ENCODE assay signal across 11 cellular contexts in genomic region chr21:44354775-44355771, GRCh38. TPM values are rescaled to one million over a fixed set of nuclear protein-coding genes. Genes with fewer than 3 reads are reported as not detected.
DNase-seq lines count a peak whose midpoint lies in the region; ATAC-seq, FAIRE-seq and TF ChIP-seq lines count a peak whose summit lies in the region.
"Had no signal": no experiment of that assay in that cellular context is flagged by ENCODE, and none has a peak within 500 bp of the region (broad histone marks: within the 10 kb centered on the region; RNA-seq: fewer than 3 reads in every experiment).

No MANE protein-coding gene starts in this region.

- WGBS in H9 (ENCODE audit: extremely low coverage, insufficient read length, low lambda C conversion rate) = no CpG with 5 or more reads among the region's 24 CpGs

- H4K20me1 ChIP-seq in H9 (ENCODE audit: control insufficient read depth, insufficient read depth, insufficient read length) = no peaks in the 10 kb centered on the region

- CTCF ChIA-PET in CD8-positive, alpha-beta T cell (lab: Charles Lee) = no interaction called here
- CTCF ChIA-PET in activated CD4-positive, alpha-beta memory T cell treated with anti-CD3 and anti-CD28 coated beads for 36 hours (lab: Charles Lee) = interaction anchor here (1.5 to 1.7 kb wide), 2 partner anchors 57 to 125 kb away, joined by 4 to 5 read pairs; no protein-coding TSS in a partner anchor
- CTCF ChIA-PET in naive thymus-derived CD4-positive, alpha-beta T cell (lab: Charles Lee) = interaction anchor here (1.5 kb wide), 1 partner anchor 13 kb away, joined by 4 read pairs; no protein-coding TSS in a partner anchor

- no peak for DNase-seq in CD8-positive, alpha-beta T cell
- DNase-seq in H9 (no peak), iPS-NIHi7 (ENCODE audit: extremely low spot score) (no peak), dermis blood vessel endothelial cell (no peak), D721Med (ENCODE audit: insufficient read length, low spot score) (no peak)
- DNase-seq in activated CD4-positive, alpha-beta memory T cell treated with anti-CD3 and anti-CD28 coated beads for 36 hours = peak; percentile 36
- peak in 2 of 9 donors; percentile 18 to 40 for DNase-seq in naive thymus-derived CD4-positive, alpha-beta T cell
- no peak for DNase-seq in stimulated activated CD8-positive, alpha-beta memory T cell treated with anti-CD3 and anti-CD28 coated beads, Interleukin-4, amount 100 ng/mL, for 48 hours
- DNase-seq: DMS53, RPMI8226 had no signal

- H3K9ac ChIP-seq in H9 (ENCODE audit: extremely low read depth, insufficient read length, low read length) = no peak overlapping the region

- no peak overlapping the region for H2BK120ac ChIP-seq in H9 (ENCODE audit: low read depth, low read length, poor library complexity, severe bottlenecking)

- peak; percentile 37 for ATAC-seq in CD8-positive, alpha-beta T cell
- ATAC-seq in naive thymus-derived CD4-positive, alpha-beta T cell = no peak

- no peak for FAIRE-seq in D721Med (lab: Jason Lieb, UNC)
- FAIRE-seq: H54 had no signal

- H4K91ac ChIP-seq in H9 (ENCODE audit: insufficient read length, low read depth, low read length) = no peak overlapping the region

- peak overlapping the region; percentile 76 for H3K27ac Mint-ChIP-seq in CD8-positive, alpha-beta T cell
- H3K27ac Mint-ChIP-seq in H9 = no peak overlapping the region; a peak in 1 of 7 replicates
- no peak overlapping the region for H3K27ac Mint-ChIP-seq in activated CD4-positive, alpha-beta memory T cell treated with anti-CD3 and anti-CD28 coated beads for 36 hours
- H3K27ac Mint-ChIP-seq in naive thymus-derived CD4-positive, alpha-beta T cell = peak overlapping the region; percentile 38 to 89 (median 63)

- no peak overlapping the region for H2AK5ac ChIP-seq in H9 (ENCODE audit: insufficient read length, low read length)

- no peak overlapping the region for H3K27ac ChIP-seq in CD8-positive, alpha-beta T cell (ENCODE audit: low read depth, low read length)
- no peak overlapping the region for H3K27ac ChIP-seq in H9 (ENCODE audit: insufficient read length, low read depth, low read length)
- H3K27ac ChIP-seq in naive thymus-derived CD4-positive, alpha-beta T cell (ENCODE audit: low read depth, low read length) = no peak overlapping the region

- no peaks in the 10 kb centered on the region for H3K9me3 Mint-ChIP-seq in CD8-positive, alpha-beta T cell
- peaks cover 0 to 9% of the 10 kb centered on the region in 2 experiments; a peak in 3 of 5 replicates for H3K9me3 Mint-ChIP-seq in H9
- no peaks in the 10 kb centered on the region for H3K9me3 Mint-ChIP-seq in activated CD4-positive, alpha-beta memory T cell treated with anti-CD3 and anti-CD28 coated beads for 36 hours
- peaks cover 0 to 2% (median 0%) of the 10 kb centered on the region in 11 donors for H3K9me3 Mint-ChIP-seq in naive thymus-derived CD4-positive, alpha-beta T cell

- peaks cover 2% of the 10 kb centered on the region for H3K27me3 Mint-ChIP-seq in CD8-positive, alpha-beta T cell (ENCODE audit: low read depth)
- peaks cover 7% of the 10 kb centered on the region for H3K27me3 Mint-ChIP-seq in H9 (ENCODE audit: low read depth)
- peaks cover 6% of the 10 kb centered on the region for H3K27me3 Mint-ChIP-seq in activated CD4-positive, alpha-beta memory T cell treated with anti-CD3 and anti-CD28 coated beads for 36 hours
- H3K27me3 Mint-ChIP-seq in naive thymus-derived CD4-positive, alpha-beta T cell = peaks cover 0 to 9% (median 0%) of the 10 kb centered on the region in 5 donors

- H2BK12ac ChIP-seq in H9 (ENCODE audit: insufficient read length, low read depth, low read length) = no peak overlapping the region

- no peaks in the 10 kb centered on the region for H3K36me3 ChIP-seq in CD8-positive, alpha-beta T cell (ENCODE audit: insufficient read depth, low read length)
- H3K36me3 ChIP-seq in naive thymus-derived CD4-positive, alpha-beta T cell (ENCODE audit: control insufficient read depth in 2 of 3, insufficient read depth in 3 of 3, low read length in 3 of 3) = no peaks in the 10 kb centered on the region

- H3K4me3 Mint-ChIP-seq in CD8-positive, alpha-beta T cell = peak overlapping the region; percentile 83
- H3K4me3 Mint-ChIP-seq in H9 = no peak overlapping the region
- H3K4me3 Mint-ChIP-seq in activated CD4-positive, alpha-beta memory T cell treated with anti-CD3 and anti-CD28 coated beads for 36 hours = no peak overlapping the region
- H3K4me3 Mint-ChIP-seq in naive thymus-derived CD4-positive, alpha-beta T cell = peak overlapping the region; percentile 73 to 90 (median 84)

- intact Hi-C loops in CD8-positive, alpha-beta T cell (cut with DNase I, micrococcal nuclease) = no loop called here
- intact Hi-C loops in activated CD4-positive, alpha-beta memory T cell treated with anti-CD3 and anti-CD28 coated beads for 36 hours (cut with micrococcal nuclease) = no loop called here
- intact Hi-C loops in naive thymus-derived CD4-positive, alpha-beta T cell (cut with micrococcal nuclease) = no loop called here

- no peak overlapping the region for H2AFZ ChIP-seq in H9 (ENCODE audit: low read length)

- H2BK20ac ChIP-seq in H9 (ENCODE audit: low read depth, low read length, poor library complexity, severe bottlenecking) = no peak overlapping the region

- H3K14ac ChIP-seq in H9 (ENCODE audit: insufficient read depth, low read length) = no peak overlapping the region; the same call in 1 of the 2 replicates

- H3K9me3 ChIP-seq in CD8-positive, alpha-beta T cell (ENCODE audit: low read length) = no peaks in the 10 kb centered on the region
- no peaks in the 10 kb centered on the region for H3K9me3 ChIP-seq in H9 (ENCODE audit: control insufficient read depth, low read depth, low read length)
- no peaks in the 10 kb centered on the region for H3K9me3 ChIP-seq in naive thymus-derived CD4-positive, alpha-beta T cell (ENCODE audit: control insufficient read depth in 2 of 3, low read length in 3 of 3)

- H2BK5ac ChIP-seq in H9 (ENCODE audit: insufficient read length, low read length) = peak overlapping the region; percentile 20

- peak overlapping the region; percentile 58 for H4K8ac ChIP-seq in H9 (replicated peaks; ENCODE audit: insufficient read length, low read depth, low read length)

- H3K4ac ChIP-seq in H9 (ENCODE audit: low read depth, low read length) = no peak overlapping the region

- POLR2A ChIA-PET in CD8-positive, alpha-beta T cell (lab: Charles Lee) = interaction anchor here (0.6 kb wide), 1 partner anchor 16 kb away, joined by 3 read pairs; no protein-coding TSS in a partner anchor
- POLR2A ChIA-PET in activated CD4-positive, alpha-beta memory T cell treated with anti-CD3 and anti-CD28 coated beads for 36 hours (lab: Charles Lee) = no interaction called here
- POLR2A ChIA-PET in naive thymus-derived CD4-positive, alpha-beta T cell (lab: Charles Lee) = interaction anchor here (0.6 to 3.5 kb wide), 2 partner anchors 16 to 371 kb away, joined by 3 to 37 read pairs; partner anchors contain the start of gene CFAP410

- H3K56ac ChIP-seq in H9 (ENCODE audit: insufficient read length, low read depth, low read length) = no peak overlapping the region

- H3K79me1 ChIP-seq in H9 (ENCODE audit: insufficient read depth, low read depth, low read length, poor library complexity, severe bottlenecking) = no peaks in the 10 kb centered on the region

- no peak overlapping the region for H3K4me2 ChIP-seq in H9 (ENCODE audit: insufficient read depth, insufficient read length, low read length)

- H3T11ph ChIP-seq in H9 (ENCODE audit: low read length) = no peak overlapping the region

- H2BK15ac ChIP-seq in H9 (ENCODE audit: low read depth, low read length) = no peak overlapping the region

- H3K79me2 ChIP-seq in H9 (ENCODE audit: insufficient read depth, low read length) = no peaks in the 10 kb centered on the region

- TF ChIP-seq CTCF in CD8-positive, alpha-beta T cell (IDR thresholded peaks at IDR 0.05) = no peak
- no peak for TF ChIP-seq CTCF in H9 (conservative IDR thresholded peaks at IDR 0.05)
- no peak for TF ChIP-seq CTCF in D721Med (IDR thresholded peaks at IDR 0.05; ENCODE audit: insufficient read depth, missing control alignments)

- no peaks in the 10 kb centered on the region for H3K27me3 ChIP-seq in CD8-positive, alpha-beta T cell (ENCODE audit: insufficient read depth, low read length)
- no peaks in the 10 kb centered on the region for H3K27me3 ChIP-seq in H9 (ENCODE audit: insufficient read depth, low read length)
- H3K27me3 ChIP-seq in naive thymus-derived CD4-positive, alpha-beta T cell (ENCODE audit: control insufficient read depth in 2 of 2, insufficient read depth in 2 of 2, low read length in 2 of 2) = no peaks in the 10 kb centered on the region

- no peak overlapping the region for H3K18ac ChIP-seq in H9 (ENCODE audit: insufficient read length, low read depth, low read length)

- no peak overlapping the region for H4K5ac ChIP-seq in H9 (ENCODE audit: insufficient read length, low read depth, low read length)

- peaks cover 46% of the 10 kb centered on the region for H3K4me1 Mint-ChIP-seq in CD8-positive, alpha-beta T cell (ENCODE audit: low read depth)
- H3K4me1 Mint-ChIP-seq in H9 = peaks cover 0 to 5% of the 10 kb centered on the region in 2 experiments; a peak in 1 of 4 replicates
- H3K4me1 Mint-ChIP-seq in activated CD4-positive, alpha-beta memory T cell treated with anti-CD3 and anti-CD28 coated beads for 36 hours (ENCODE audit: low read depth) = peaks cover 38% of the 10 kb centered on the region
- peaks cover 37 to 62% (median 54%) of the 10 kb centered on the region in 7 donors for H3K4me1 Mint-ChIP-seq in naive thymus-derived CD4-positive, alpha-beta T cell

- H3K23ac ChIP-seq in H9 (ENCODE audit: insufficient read length, low read depth, low read length) = no peak overlapping the region

- H3K4me1 ChIP-seq in CD8-positive, alpha-beta T cell (ENCODE audit: insufficient read depth, low read length) = peaks cover 49% of the 10 kb centered on the region
- H3K4me1 ChIP-seq in H9 (ENCODE audit: insufficient read depth, low read length) = no peaks in the 10 kb centered on the region
- H3K4me1 ChIP-seq in naive thymus-derived CD4-positive, alpha-beta T cell (ENCODE audit: control insufficient read depth in 2 of 2, insufficient read depth in 2 of 2, low read length in 2 of 2) = peaks cover 16 to 38% of the 10 kb centered on the region in 2 donors

- H3K23me2 ChIP-seq in H9 (ENCODE audit: insufficient read length, low read depth, low read length, poor library complexity, severe bottlenecking) = no peaks in the 10 kb centered on the region

- H3K4me3 ChIP-seq in CD8-positive, alpha-beta T cell (ENCODE audit: low read depth, low read length) = no peak overlapping the region
- H3K4me3 ChIP-seq in naive thymus-derived CD4-positive, alpha-beta T cell (ENCODE audit: low read length) = no peak overlapping the region

- H3K36me3 Mint-ChIP-seq in CD8-positive, alpha-beta T cell = no peaks in the 10 kb centered on the region
- no peaks in the 10 kb centered on the region for H3K36me3 Mint-ChIP-seq in H9 (ENCODE audit: insufficient read depth in 1 of 3, low read depth in 3 of 3)
- H3K36me3 Mint-ChIP-seq in activated CD4-positive, alpha-beta memory T cell treated with anti-CD3 and anti-CD28 coated beads for 36 hours = no peaks in the 10 kb centered on the region
- peaks cover 0 to 43% (median 3%) of the 10 kb centered on the region in 5 donors for H3K36me3 Mint-ChIP-seq in naive thymus-derived CD4-positive, alpha-beta T cell

RNA-seq across cellular contexts. Expression of gene TRPM2, which starts 1.7 kb away (rescaled TPM):
- 1 to 10 TPM; 1.2 to 2.0 TPM for total RNA-seq in CD8-positive, alpha-beta T cell
- total RNA-seq in H9 (2021) (0.11 and 0.68 TPM in 2 replicates), dermis blood vessel endothelial cell (1.8 and 3.2 TPM in 2 replicates)
- 1 to 10 TPM; 1.6 to 1.9 TPM for total RNA-seq in activated CD4-positive, alpha-beta memory T cell treated with anti-CD3 and anti-CD28 coated beads for 36 hours
- 10 to 100 TPM in 2 of 5 experiments, 1 to 10 TPM in 3; 1.2 to 29.6 (median 5.3) TPM for total RNA-seq in naive thymus-derived CD4-positive, alpha-beta T cell
- polyA plus RNA-seq in naive thymus-derived CD4-positive, alpha-beta T cell = 1 to 10 TPM; 1.5 to 1.7 TPM

RNA-seq across cellular contexts. Expression of gene CFAP410, which starts 15.9 kb away (rescaled TPM):
- 10 to 100 TPM; 69.7 to 70.5 TPM for total RNA-seq in CD8-positive, alpha-beta T cell
- total RNA-seq in H9 (2021) (16.9 and 17.0 TPM in 2 replicates), dermis blood vessel endothelial cell (4.5 and 6.0 TPM in 2 replicates)
- 10 to 100 TPM; 11.1 to 11.7 TPM for total RNA-seq in activated CD4-positive, alpha-beta memory T cell treated with anti-CD3 and anti-CD28 coated beads for 36 hours
- 10 to 100 TPM; 20.8 to 66.7 (median 49.5) TPM for total RNA-seq in naive thymus-derived CD4-positive, alpha-beta T cell
- 10 to 100 TPM; 26.3 to 45.4 TPM for polyA plus RNA-seq in naive thymus-derived CD4-positive, alpha-beta T cell

RNA-seq across cellular contexts. Expression of gene PFKL, which starts 55.2 kb away (rescaled TPM):
- 10 to 100 TPM; 85.1 to 87.8 TPM for total RNA-seq in CD8-positive, alpha-beta T cell
- total RNA-seq in H9 (2021) (105 and 107 TPM in 2 replicates), dermis blood vessel endothelial cell (316 and 398 TPM in 2 replicates)
- total RNA-seq in activated CD4-positive, alpha-beta memory T cell treated with anti-CD3 and anti-CD28 coated beads for 36 hours = 100 to 1,000 TPM; 197 to 210 TPM
- 100 to 1,000 TPM; 107 to 196 (median 122) TPM for total RNA-seq in naive thymus-derived CD4-positive, alpha-beta T cell
- polyA plus RNA-seq in naive thymus-derived CD4-positive, alpha-beta T cell = 100 to 1,000 TPM in 1 of 2 donors, 10 to 100 TPM in 1; 75.0 to 103 TPM

Comparison
In these comparisons a context has a peak if more than half of its experiments do, and no peak if none do; other contexts are left out.
1. H3K27ac Mint-ChIP-seq: peak in CD8-positive, alpha-beta T cell (single experiment) and naive thymus-derived CD4-positive, alpha-beta T cell (9 of 9); none in H9 (0 of 3) and activated CD4-positive, alpha-beta memory T cell treated with anti-CD3 and anti-CD28 coated beads for 36 hours (single experiment).
2. H3K4me3 Mint-ChIP-seq: peak in CD8-positive, alpha-beta T cell (single experiment) and naive thymus-derived CD4-positive, alpha-beta T cell (10 of 10); none in H9 (0 of 2) and activated CD4-positive, alpha-beta memory T cell treated with anti-CD3 and anti-CD28 coated beads for 36 hours (single experiment).